17 cellular contexts compared by ENCODE assay signal in the genomic region with DNA sequence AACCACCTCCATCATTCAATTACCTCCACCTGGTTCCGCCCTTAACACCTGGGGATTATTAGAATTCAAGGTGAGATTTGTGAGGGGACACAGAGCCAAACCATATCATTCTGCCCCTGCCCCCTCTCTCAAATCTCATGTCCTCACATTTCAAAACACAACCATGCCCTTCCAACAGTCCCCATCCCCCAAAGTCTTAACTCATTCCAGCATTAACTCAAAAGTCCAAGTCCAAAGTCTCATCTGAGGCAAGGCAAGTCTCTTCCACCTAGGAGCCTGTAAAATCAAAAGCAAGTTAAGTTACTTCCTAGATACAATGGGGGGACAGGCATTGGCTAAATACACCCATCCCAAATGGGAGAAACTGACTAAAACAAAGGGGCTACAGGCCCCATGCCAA.
"Had no signal": no experiment of that assay in that cellular context is flagged by ENCODE, and none has a peak within 500 bp of the region (broad histone marks: within the 10 kb centered on the region; RNA-seq: fewer than 3 reads in every experiment).

No MANE protein-coding gene starts in this region.

- DNase-seq: activated CD4-positive, alpha-beta T cell treated with anti-CD3 and anti-CD28 coated beads, Interleukin-2, amount 50 U/mL, for 4 hours; activated effector memory CD4-positive, alpha-beta T cell treated with Interleukin-2 at 50 U/mL for 16 hours; activated T-cell treated with anti-CD3 and anti-CD28 coated beads, Interleukin-2, amount 50 U/mL, for 48 hours; amygdala; effector memory CD8-positive, alpha-beta T cell; foreskin fibroblast; lower lobe of right lung; stimulated activated CD4-positive, alpha-beta T cell treated with anti-CD3 and anti-CD28 coated beads, Interleukin-4, amount 100 ng/mL, for 4 hours; stimulated activated naive CD4-positive, alpha-beta T cell; T-helper 9 cell; tibial artery; uterus had no signal

- H3K36me3 ChIP-seq: uterus had no signal

- H3K4me3 ChIP-seq: cardiac muscle cell, lower lobe of right lung, tibial artery, uterus had no signal

- H3K9me3 Mint-ChIP-seq: activated naive CD4-positive, alpha-beta T cell treated with anti-CD3 and anti-CD28 coated beads, Interleukin-2, amount 50 U/mL, for 24 hours; effector memory CD8-positive, alpha-beta T cell; natural killer cell treated with Interleukin-12 subunit alpha and Interleukin-12 subunit beta and Interleukin-15 and Interleukin-18, amount 100 ng/mL, for 72 hours had no signal

- H3K4me3 Mint-ChIP-seq: activated naive CD4-positive, alpha-beta T cell treated with anti-CD3 and anti-CD28 coated beads, Interleukin-2, amount 50 U/mL, for 24 hours; effector memory CD8-positive, alpha-beta T cell; natural killer cell treated with Interleukin-12 subunit alpha and Interleukin-12 subunit beta and Interleukin-15 and Interleukin-18, amount 100 ng/mL, for 72 hours had no signal

- H3K27me3 Mint-ChIP-seq: activated naive CD4-positive, alpha-beta T cell treated with anti-CD3 and anti-CD28 coated beads, Interleukin-2, amount 50 U/mL, for 24 hours; effector memory CD8-positive, alpha-beta T cell; natural killer cell treated with Interleukin-12 subunit alpha and Interleukin-12 subunit beta and Interleukin-15 and Interleukin-18, amount 100 ng/mL, for 72 hours had no signal

- H3K27ac Mint-ChIP-seq: natural killer cell treated with Interleukin-12 subunit alpha and Interleukin-12 subunit beta and Interleukin-15 and Interleukin-18, amount 100 ng/mL, for 72 hours had no signal

- H3K9me3 ChIP-seq: lower lobe of right lung, tibial artery, uterus had no signal

- H3K27me3 ChIP-seq: cardiac muscle cell, tibial artery, uterus had no signal

- H3K27ac ChIP-seq: cardiac muscle cell, epithelial cell of prostate, lower lobe of right lung, tibial artery, uterus had no signal

- ATAC-seq: effector memory CD8-positive, alpha-beta T cell; lower lobe of right lung; natural killer cell treated with Interleukin-12 subunit alpha and Interleukin-12 subunit beta and Interleukin-15 and Interleukin-18, amount 100 ng/mL, for 72 hours; sciatic nerve had no signal

- H3K4me1 ChIP-seq: lower lobe of right lung, uterus had no signal
